ENCODE assay signal across 8 cellular contexts in the genomic region with DNA sequence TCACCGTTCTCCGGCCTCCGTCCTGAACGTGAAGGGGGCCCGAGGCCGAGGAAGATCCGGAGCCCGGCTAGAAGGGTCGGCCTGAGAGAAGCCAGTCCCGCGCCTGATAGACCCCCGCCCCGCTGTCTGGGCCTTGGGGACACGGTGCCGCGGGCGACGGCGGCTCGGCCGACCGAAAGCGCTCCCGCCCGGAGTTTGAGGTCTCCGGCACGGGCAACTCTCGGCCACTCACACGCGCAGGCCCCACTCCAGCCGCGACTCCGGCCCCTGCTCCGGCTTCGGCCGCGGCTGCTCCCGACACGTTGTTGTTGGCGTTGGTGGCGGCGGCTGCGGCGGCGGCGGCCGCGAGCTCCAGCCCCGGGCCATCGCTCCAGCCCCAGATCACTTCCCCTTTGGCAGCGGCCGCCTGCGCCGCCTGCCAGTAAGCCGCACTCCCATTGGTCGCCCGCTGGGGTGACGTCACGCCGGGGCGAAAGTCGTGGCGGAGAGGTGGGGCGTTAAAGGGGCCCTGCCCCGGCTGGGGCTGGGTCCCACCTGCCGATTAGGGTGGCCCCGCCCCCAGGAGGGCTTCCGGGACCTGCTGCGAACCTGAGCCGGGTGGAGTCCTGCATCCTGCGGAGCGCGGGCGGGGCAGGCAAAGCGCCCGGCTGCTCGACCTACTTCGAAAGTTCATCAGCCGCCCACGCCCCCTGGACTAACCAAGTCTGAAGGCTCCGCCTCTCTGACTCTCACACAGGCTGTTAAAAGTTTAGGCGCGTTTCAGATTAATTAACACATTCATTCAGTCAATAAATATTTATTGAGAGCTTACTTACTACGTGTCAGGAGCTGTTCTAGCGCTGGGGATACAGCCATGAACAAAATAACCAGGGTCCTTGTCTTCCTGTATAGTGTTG. TPM values are rescaled to one million over a fixed set of nuclear protein-coding genes. Genes with fewer than 3 reads are reported as not detected.
DNase-seq lines count a peak whose midpoint lies in the region; ATAC-seq, FAIRE-seq and TF ChIP-seq lines count a peak whose summit lies in the region.

A gene with protein sequence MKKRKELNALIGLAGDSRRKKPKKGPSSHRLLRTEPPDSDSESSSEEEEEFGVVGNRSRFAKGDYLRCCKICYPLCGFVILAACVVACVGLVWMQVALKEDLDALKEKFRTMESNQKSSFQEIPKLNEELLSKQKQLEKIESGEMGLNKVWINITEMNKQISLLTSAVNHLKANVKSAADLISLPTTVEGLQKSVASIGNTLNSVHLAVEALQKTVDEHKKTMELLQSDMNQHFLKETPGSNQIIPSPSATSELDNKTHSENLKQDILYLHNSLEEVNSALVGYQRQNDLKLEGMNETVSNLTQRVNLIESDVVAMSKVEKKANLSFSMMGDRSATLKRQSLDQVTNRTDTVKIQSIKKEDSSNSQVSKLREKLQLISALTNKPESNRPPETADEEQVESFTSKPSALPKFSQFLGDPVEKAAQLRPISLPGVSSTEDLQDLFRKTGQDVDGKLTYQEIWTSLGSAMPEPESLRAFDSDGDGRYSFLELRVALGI (minus strand): TSS at position 388 of the 896 bp plus-strand sequence. CDS start 1,027 bp downstream, outside the sequence.

- peaks cover 29% of the 10 kb centered on the region for H3K36me3 Mint-ChIP-seq in T-helper 2 cell treated with Interferon-gamma antibody and Interleukin-4, amounts not matched to agents 5 μg/mL and 100 μg/mL, for 36 hours (ENCODE audit: low read depth)
- peaks cover 4% of the 10 kb centered on the region for H3K36me3 Mint-ChIP-seq in astrocyte (ENCODE audit: low read depth, unreplicated experiment)

- FAIRE-seq in astrocyte (lab: Jason Lieb, UNC), result no peak

- H3K79me2 ChIP-seq in astrocyte (ENCODE audit: insufficient read depth, low read length), result peaks cover 29% of the 10 kb centered on the region

- peak; percentile 98 for ATAC-seq in GM18502 (IDR thresholded peaks at IDR 0.05; ENCODE audit: poor library complexity, unreplicated experiment)
- peak; percentile 97 for ATAC-seq in HG02970 (IDR thresholded peaks at IDR 0.05; ENCODE audit: low FRiP score, unreplicated experiment)
- peak; percentile 99 for ATAC-seq in right cardiac atrium

- H3K9me3 Mint-ChIP-seq in T-helper 2 cell treated with Interferon-gamma antibody and Interleukin-4, amounts not matched to agents 5 μg/mL and 100 μg/mL, for 36 hours, result no peaks in the 10 kb centered on the region
- H3K9me3 Mint-ChIP-seq in astrocyte (ENCODE audit: unreplicated experiment), result no peaks in the 10 kb centered on the region

- H3K4me1 Mint-ChIP-seq in T-helper 2 cell treated with Interferon-gamma antibody and Interleukin-4, amounts not matched to agents 5 μg/mL and 100 μg/mL, for 36 hours (ENCODE audit: low read depth), result peaks cover 34% of the 10 kb centered on the region
- peaks cover 24% of the 10 kb centered on the region for H3K4me1 Mint-ChIP-seq in astrocyte (ENCODE audit: low read depth, unreplicated experiment)

- no peaks in the 10 kb centered on the region for H3K27me3 ChIP-seq in astrocyte (ENCODE audit: insufficient read depth, low read length)
- no peaks in the 10 kb centered on the region for H3K27me3 ChIP-seq in right cardiac atrium (ENCODE audit: control insufficient read depth, insufficient read depth)
- H3K27me3 ChIP-seq in vagina, result no peaks in the 10 kb centered on the region

- H3K4me1 ChIP-seq in astrocyte (ENCODE audit: insufficient read depth, low read length) (peaks cover 20% of the 10 kb centered on the region), right cardiac atrium (ENCODE audit: control insufficient read depth, insufficient read depth, low read length) (peaks cover 8% of the 10 kb centered on the region), vagina (peaks cover 41% of the 10 kb centered on the region)

- TF ChIP-seq POLR2A in vagina (IDR thresholded peaks at IDR 0.05), result peak in 1 of 2 donors; percentile 40

- peak within 1 kb of the TSS; percentile 98 for H3K4me3 Mint-ChIP-seq in T-helper 2 cell treated with Interferon-gamma antibody and Interleukin-4, amounts not matched to agents 5 μg/mL and 100 μg/mL, for 36 hours
- peak within 1 kb of the TSS; percentile 99 for H3K4me3 Mint-ChIP-seq in astrocyte (ENCODE audit: unreplicated experiment)

- under 1% methylated on average over 85 of the region's 85 CpGs for WGBS in right cardiac atrium

- TF ChIP-seq CTCF in astrocyte (IDR thresholded peaks at IDR 0.05; ENCODE audit: insufficient read depth, low read depth, low read length), result no peak
- TF ChIP-seq CTCF in vagina (IDR thresholded peaks at IDR 0.05), result no peak

- H3K9ac ChIP-seq in astrocyte (ENCODE audit: low read length), result peak within 1 kb of the TSS; percentile 92

- DNase-seq in NCI-H1930 (lab: John Stamatoyannopoulos, UW) (peak; percentile 92 to 94), astrocyte (ENCODE audit: low read depth) (peak; percentile 79), right cardiac atrium (peak; percentile 94 to 99 (median 98)), putamen (ENCODE audit: low spot score) (peak; percentile 90), vagina (ENCODE audit: extremely low spot score in 2 of 2) (peak in 1 of 2 donors; percentile 98)
- DNase-seq in T-helper 2 cell treated with Interferon-gamma antibody and Interleukin-4, amounts not matched to agents 5 μg/mL and 100 μg/mL, for 36 hours (ENCODE audit: low spot score), result peak; percentile 99

- H3K27ac ChIP-seq in astrocyte (ENCODE audit: low read depth, low read length), result peak within 1 kb of the TSS; percentile 81
- H3K27ac ChIP-seq in right cardiac atrium (ENCODE audit: low read length), result peak within 1 kb of the TSS; percentile 98
- peak within 1 kb of the TSS; percentile 78 for H3K27ac ChIP-seq in vagina

- no peaks in the 10 kb centered on the region for H3K9me3 ChIP-seq in astrocyte (ENCODE audit: insufficient read depth, low read depth, low read length)
- H3K9me3 ChIP-seq in right cardiac atrium (ENCODE audit: control insufficient read depth, low read length), result no peaks in the 10 kb centered on the region
- H3K9me3 ChIP-seq in vagina, result no peaks in the 10 kb centered on the region

- intact Hi-C loops in right cardiac atrium (cut with DNase I) (loop anchor here in 1 of 4 donors (10.0 kb wide), 1 partner anchor 164 kb away; a partner anchor contains a TSS), vagina (cut with DNase I) (no loop called here)

- H3K36me3 ChIP-seq in astrocyte (ENCODE audit: insufficient read depth, low read length) (peaks cover 8% of the 10 kb centered on the region), vagina (peaks cover 0 to 14% of the 10 kb centered on the region in 2 donors)

- peak within 1 kb of the TSS; percentile 90 for H3K27ac Mint-ChIP-seq in T-helper 2 cell treated with Interferon-gamma antibody and Interleukin-4, amounts not matched to agents 5 μg/mL and 100 μg/mL, for 36 hours
- H3K27ac Mint-ChIP-seq in astrocyte (ENCODE audit: unreplicated experiment), result peak within 1 kb of the TSS; percentile 88

- no peaks in the 10 kb centered on the region for H3K27me3 Mint-ChIP-seq in T-helper 2 cell treated with Interferon-gamma antibody and Interleukin-4, amounts not matched to agents 5 μg/mL and 100 μg/mL, for 36 hours (ENCODE audit: low read depth)
- peaks cover 4% of the 10 kb centered on the region for H3K27me3 Mint-ChIP-seq in astrocyte (ENCODE audit: low read depth, unreplicated experiment)

- H3K4me3 ChIP-seq in astrocyte (ENCODE audit: insufficient read depth, low read depth, low read length) (peak within 1 kb of the TSS; percentile 87), right cardiac atrium (ENCODE audit: low read length) (peak within 1 kb of the TSS; percentile 98), vagina (peak within 1 kb of the TSS; percentile 92 to 98)

- H2AFZ ChIP-seq in astrocyte (ENCODE audit: low read depth, low read length), result peak within 1 kb of the TSS; percentile 90

- peak within 1 kb of the TSS; percentile 99 for H3K4me2 ChIP-seq in astrocyte (ENCODE audit: low read length)

- H4K20me1 ChIP-seq in astrocyte (ENCODE audit: insufficient read depth, low read length), result peaks cover 22% of the 10 kb centered on the region

RNA-seq across cellular contexts. Expression of the gene that starts here (rescaled TPM):
- total RNA-seq in astrocyte (47.3 and 50.7 TPM in 2 replicates), right cardiac atrium (10 to 100 TPM; 67.9 to 78.3 (median 75.5) TPM), vagina (67.3 TPM)
- 21.3 TPM for polyA plus RNA-seq in right cardiac atrium
